17 cellular contexts compared by ENCODE assay signal in genomic region chr12:108237272-108237671, GRCh38.
DNase-seq lines count a peak whose midpoint lies in the region; ATAC-seq, FAIRE-seq and TF ChIP-seq lines count a peak whose summit lies in the region.
"Had no signal": no experiment of that assay in that cellular context is flagged by ENCODE, and none has a peak within 500 bp of the region (broad histone marks: within the 10 kb centered on the region; RNA-seq: fewer than 3 reads in every experiment).

No MANE protein-coding gene starts in this region.

- POLR2A ChIA-PET in K562 (lab: Yijun Ruan, JAX) = interaction anchor here (0.7 to 1.0 kb wide), 2 partner anchors 11 to 93 kb away, joined by 3 to 5 read pairs; no protein-coding TSS in a partner anchor

- peak; percentile 88 for FAIRE-seq in K562 (lab: Jason Lieb, UNC)
- FAIRE-seq: kidney had no signal

- BruUV-seq in K562 (replicated peaks; lab: Mats Ljungman, UMichigan) = no TSS peak

- no peaks in the 10 kb centered on the region; the same call in none of the 2 replicates for H3K27me3 ChIP-seq in GM06990 (replicated peaks; ENCODE audit: control insufficient read depth, insufficient read depth, low read length)
- no peaks in the 10 kb centered on the region for H3K27me3 ChIP-seq in Karpas-422 (ENCODE audit: low read length)
- no peaks in the 10 kb centered on the region for H3K27me3 ChIP-seq in K562 (ENCODE audit: control insufficient read depth in 2 of 2, insufficient read depth in 2 of 2, low read length in 2 of 2)

- no peak overlapping the region for H3K4me3 Mint-ChIP-seq in nephron progenitor cell
- no peak overlapping the region for H3K4me3 Mint-ChIP-seq in activated naive CD8-positive, alpha-beta T cell treated with anti-CD3 and anti-CD28 coated beads, Interleukin-2, amount 50 U/mL, for 24 hours
- H3K4me3 Mint-ChIP-seq: nephron; stimulated activated effector memory CD8-positive, alpha-beta T cell treated with anti-CD3 and anti-CD28 coated beads, Interleukin-12 subunit alpha, Interleukin-12 subunit beta, amount 100 ng/mL, for 72 hours had no signal

- H3K36me3 ChIP-seq in GM06990 (ENCODE audit: control insufficient read depth, insufficient read depth, low read length) (no peaks in the 10 kb centered on the region), Karpas-422 (ENCODE audit: insufficient read depth, low read length) (no peaks in the 10 kb centered on the region), K562 (ENCODE audit: control insufficient read depth, insufficient read depth, low read length) (no peaks in the 10 kb centered on the region)

- no peak overlapping the region for H3K4me3 ChIP-seq in GM06990 (replicated peaks; ENCODE audit: low read depth, low read length)
- H3K4me3 ChIP-seq in Karpas-422 (ENCODE audit: low read length) = no peak overlapping the region
- no peak overlapping the region for H3K4me3 ChIP-seq in K562

- no peak for TF ChIP-seq POLR2A in K562 (conservative IDR thresholded peaks at IDR 0.05)

- H3K79me2 ChIP-seq in Karpas-422 (ENCODE audit: low read length) (no peaks in the 10 kb centered on the region), K562 (ENCODE audit: control insufficient read depth, insufficient read depth, low read length) (no peaks in the 10 kb centered on the region)

- H3K9me1 ChIP-seq in K562 (ENCODE audit: control insufficient read depth, insufficient read depth, low read length) = no peaks in the 10 kb centered on the region

- H3K4me2 ChIP-seq in Karpas-422 (ENCODE audit: low read depth, low read length, poor library complexity, severe bottlenecking) = no peak overlapping the region
- no peak overlapping the region for H3K4me2 ChIP-seq in K562 (ENCODE audit: insufficient read depth, low read length)

- CTCF ChIA-PET in K562 (lab: Yijun Ruan, JAX; ENCODE audit: low intra/inter-chr PET ratio) = interaction anchor here (1.3 kb wide), 1 partner anchor 138 kb away, joined by 3 read pairs; no protein-coding TSS in a partner anchor

- peak; percentile 28 for TF ChIP-seq CTCF in GM06990 (IDR thresholded peaks at IDR 0.05; ENCODE audit: insufficient read depth, low read length, poor library complexity, severe bottlenecking)
- peak; percentile 63 to 78 (median 75) for TF ChIP-seq CTCF in K562 (IDR thresholded peaks at IDR 0.05 in 2 of 3, conservative IDR thresholded peaks at IDR 0.05 in 1 of 3; ENCODE audit: insufficient read depth in 2 of 3, low read depth in 1 of 3, low read length in 3 of 3)
- peak; percentile 24 for TF ChIP-seq CTCF in nephron progenitor cell (IDR thresholded peaks at IDR 0.05)

- H3K9ac ChIP-seq in Karpas-422 (ENCODE audit: low read length) = no peak overlapping the region
- H3K9ac ChIP-seq in K562 (ENCODE audit: insufficient read depth in 1 of 2, low read depth in 2 of 2, low read length in 2 of 2) = no peak overlapping the region

- DNase-seq in GM06990 (ENCODE audit: extremely low read depth, insufficient read length) (no peak), Karpas-422 (peak; percentile 66), K562 (ENCODE audit: extremely low read depth in 1 of 4, low spot score in 3 of 4) (peak; percentile 49 to 74 (median 65)), nephron progenitor cell (no peak), left ventricle myocardium superior (no peak), left cardiac atrium (no peak)
- DNase-seq in activated naive CD8-positive, alpha-beta T cell treated with anti-CD3 and anti-CD28 coated beads, Interleukin-2, amount 50 U/mL, for 24 hours = no peak
- DNase-seq: activated CD8-positive, alpha-beta memory T cell treated with anti-CD3 and anti-CD28 coated beads, Interleukin-2, amount 50 U/mL, for 4 hours; anterior cingulate cortex; kidney; NCI-H1436 treated with DMSO at 0.1 percent for 48 hours; T-helper 9 cell had no signal

- H2AFZ ChIP-seq in Karpas-422 (ENCODE audit: low read length) = no peak overlapping the region
- H2AFZ ChIP-seq in K562 (ENCODE audit: low read depth, low read length) = no peak overlapping the region

- ATAC-seq in K562 = peak; percentile 92
- no peak for ATAC-seq in activated naive CD8-positive, alpha-beta T cell treated with anti-CD3 and anti-CD28 coated beads, Interleukin-2, amount 50 U/mL, for 24 hours
- no peak for ATAC-seq in left ventricle myocardium superior
- ATAC-seq in GM18907 (IDR thresholded peaks at IDR 0.05; ENCODE audit: unreplicated experiment) = no peak
- ATAC-seq in left cardiac atrium = no peak
- ATAC-seq: stimulated activated effector memory CD8-positive, alpha-beta T cell treated with anti-CD3 and anti-CD28 coated beads, Interleukin-12 subunit alpha, Interleukin-12 subunit beta, amount 100 ng/mL, for 72 hours had no signal

- peaks cover 37% of the 10 kb centered on the region for H3K27me3 Mint-ChIP-seq in nephron progenitor cell (ENCODE audit: low read depth, poor library complexity)
- H3K27me3 Mint-ChIP-seq in activated naive CD8-positive, alpha-beta T cell treated with anti-CD3 and anti-CD28 coated beads, Interleukin-2, amount 50 U/mL, for 24 hours = peaks cover 22% of the 10 kb centered on the region

- no peaks in the 10 kb centered on the region for H3K9me2 ChIP-seq in Karpas-422 (replicated peaks; ENCODE audit: insufficient read depth, low read length)

- 3% methylated on average over 3 of the region's 3 CpGs for WGBS in K562 (ENCODE audit: insufficient coverage, low coverage, missing lambda C conversion rate)

- H3K9me3 Mint-ChIP-seq in nephron progenitor cell = peaks cover 12% of the 10 kb centered on the region
- no peaks in the 10 kb centered on the region for H3K9me3 Mint-ChIP-seq in activated naive CD8-positive, alpha-beta T cell treated with anti-CD3 and anti-CD28 coated beads, Interleukin-2, amount 50 U/mL, for 24 hours
- H3K9me3 Mint-ChIP-seq: stimulated activated effector memory CD8-positive, alpha-beta T cell treated with anti-CD3 and anti-CD28 coated beads, Interleukin-12 subunit alpha, Interleukin-12 subunit beta, amount 100 ng/mL, for 72 hours had no signal

- no peaks in the 10 kb centered on the region for H3K9me3 ChIP-seq in Karpas-422 (ENCODE audit: low read length)
- H3K9me3 ChIP-seq in K562 (replicated peaks; ENCODE audit: control insufficient read depth, insufficient read depth, low read depth, low read length) = no peaks in the 10 kb centered on the region

- TF ChIP-seq EP300 in K562 (IDR thresholded peaks at IDR 0.05; ENCODE audit: low read length) = no peak

- in situ Hi-C loops in K562 (cut with MboI) = no loop called here

- H3K4me1 ChIP-seq in Karpas-422 (ENCODE audit: low read length) = no peaks in the 10 kb centered on the region
- no peaks in the 10 kb centered on the region for H3K4me1 ChIP-seq in K562 (replicated peaks in 1 of 2; ENCODE audit: control insufficient read depth in 2 of 2, insufficient read depth in 2 of 2, low read length in 2 of 2)

- TF ChIP-seq RAD21 in K562 (CRISPR knock-in tag; conservative IDR thresholded peaks at IDR 0.05 in 1 of 2, IDR thresholded peaks at IDR 0.05 in 1 of 2) = peak; percentile 13 to 58; a peak in 2 of 4 replicates

- H3K27ac ChIP-seq in Karpas-422 (ENCODE audit: low read length) = no peak overlapping the region
- no peak overlapping the region for H3K27ac ChIP-seq in K562 (ENCODE audit: extremely low read depth, low read depth, low read length)
- H3K27ac ChIP-seq: epithelial cell of prostate, HL-60 had no signal

- no peaks in the 10 kb centered on the region for H3K36me3 Mint-ChIP-seq in nephron progenitor cell (ENCODE audit: low read depth)
- H3K36me3 Mint-ChIP-seq in activated naive CD8-positive, alpha-beta T cell treated with anti-CD3 and anti-CD28 coated beads, Interleukin-2, amount 50 U/mL, for 24 hours (ENCODE audit: low read depth) = no peaks in the 10 kb centered on the region
- H3K36me3 Mint-ChIP-seq: stimulated activated effector memory CD8-positive, alpha-beta T cell treated with anti-CD3 and anti-CD28 coated beads, Interleukin-12 subunit alpha, Interleukin-12 subunit beta, amount 100 ng/mL, for 72 hours had no signal

- H3K4me1 Mint-ChIP-seq in nephron progenitor cell = peaks cover 11% of the 10 kb centered on the region
- H3K4me1 Mint-ChIP-seq in activated naive CD8-positive, alpha-beta T cell treated with anti-CD3 and anti-CD28 coated beads, Interleukin-2, amount 50 U/mL, for 24 hours = no peaks in the 10 kb centered on the region
- H3K4me1 Mint-ChIP-seq: nephron had no signal

- no peak overlapping the region for H3K27ac Mint-ChIP-seq in nephron progenitor cell
- H3K27ac Mint-ChIP-seq in activated naive CD8-positive, alpha-beta T cell treated with anti-CD3 and anti-CD28 coated beads, Interleukin-2, amount 50 U/mL, for 24 hours = no peak overlapping the region
- H3K27ac Mint-ChIP-seq: nephron; stimulated activated effector memory CD8-positive, alpha-beta T cell treated with anti-CD3 and anti-CD28 coated beads, Interleukin-12 subunit alpha, Interleukin-12 subunit beta, amount 100 ng/mL, for 72 hours had no signal

- H4K20me1 ChIP-seq in Karpas-422 (ENCODE audit: insufficient read depth, low read depth, low read length) = no peaks in the 10 kb centered on the region
- no peaks in the 10 kb centered on the region for H4K20me1 ChIP-seq in K562 (replicated peaks; ENCODE audit: control insufficient read depth, insufficient read depth, low read length)

- intact Hi-C loops in K562 (cut with micrococcal nuclease) (loop anchor here (1.0 to 10.0 kb wide), 4 partner anchors 138 to 258 kb away; no protein-coding TSS in a partner anchor), left ventricle myocardium superior (cut with micrococcal nuclease) (no loop called here), left cardiac atrium (cut with DNase I) (loop anchor here in 1 of 2 donors (10.0 kb wide), 1 partner anchor 218 kb away; no protein-coding TSS in a partner anchor)

TF ChIP-seq in K562, 482 proteins besides CTCF, POLR2A, EP300 and RAD21 (continues in another document):
- TF ChIP-seq JUND (IDR thresholded peaks at IDR 0.05; ENCODE audit: borderline replicate concordance, low read depth, low read length) (0 out of 2 replicates have a peak, but pooled peaks have one; percentile 27), JUND (tag; IDR thresholded peaks at IDR 0.05; ENCODE audit: borderline replicate concordance, low read depth, low read length) (no peak; the same call in 2 of the 3 replicates), WHSC1 (IDR thresholded peaks at IDR 0.05; ENCODE audit: low read length) (no peak), FOXJ3 (CRISPR knock-in tag; IDR thresholded peaks at IDR 0.05) (no peak), FOXK2 (conservative IDR thresholded peaks at IDR 0.05 in 1 of 2, IDR thresholded peaks at IDR 0.05 in 1 of 2; ENCODE audit: low read depth in 2 of 2) (peak in 1 of 2 experiments; percentile 53; a peak in 1 of 4 replicates), ATF3 (IDR thresholded peaks at IDR 0.05) (no peak), ATF3 (CRISPR knock-in tag; conservative IDR thresholded peaks at IDR 0.05) (no peak), CREM (IDR thresholded peaks at IDR 0.05; ENCODE audit: low read depth) (0 out of 2 replicates have a peak, but pooled peaks have one; percentile 43)

Comparison
In these comparisons a context has a peak if more than half of its experiments do, and no peak if none do; other contexts are left out.
1. DNase-seq: peak in Karpas-422 (single experiment) and K562 (4 of 4); none in GM06990 (single experiment), nephron progenitor cell (single experiment), activated naive CD8-positive, alpha-beta T cell treated with anti-CD3 and anti-CD28 coated beads, Interleukin-2, amount 50 U/mL, for 24 hours (single experiment), left ventricle myocardium superior (single experiment) and left cardiac atrium (single experiment).
2. CTCF ChIP-seq: peak in every context shown above with its lines; median percentile 75 in K562; 28 in GM06990; 24 in nephron progenitor cell.